Comparison of ENCODE assay signal across 24 cellular contexts in the genomic region with DNA sequence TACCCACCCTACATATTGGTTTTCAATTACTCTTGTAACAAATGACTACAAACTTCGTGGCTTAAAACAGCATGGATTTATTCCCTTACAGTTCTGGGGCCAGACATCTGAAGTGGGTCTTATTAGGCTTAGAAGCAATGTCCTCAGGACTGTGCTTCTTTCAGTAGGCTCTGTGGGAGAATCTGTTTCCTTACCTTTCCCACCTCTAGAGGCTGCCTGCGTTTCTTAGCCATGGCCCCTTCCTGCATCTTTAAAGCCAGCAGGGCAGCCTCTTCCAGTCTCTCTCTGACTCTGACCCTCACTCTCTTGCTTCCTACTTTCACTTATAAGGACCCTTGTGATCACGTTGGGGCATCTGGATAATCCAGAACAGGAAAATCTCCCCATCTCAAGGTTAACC.
"Had no signal": no experiment of that assay in that cellular context is flagged by ENCODE, and none has a peak within 500 bp of the region (broad histone marks: within the 10 kb centered on the region; RNA-seq: fewer than 3 reads in every experiment).

No MANE protein-coding gene starts in this region.

- H3K4me3 ChIP-seq: SJSA1, SK-N-MC had no signal

- H3K4me3 Mint-ChIP-seq: IgD-negative memory B cell had no signal

- H3K36me3 ChIP-seq: SJSA1 had no signal

- FAIRE-seq: HTR-8/SVneo, RCC 7860 had no signal

- DNase-seq: KBM-7, MV-4-11, NCI-H1048, NCI-H1105, NCI-H1417, NCI-H1436 treated with DMSO at 0.1 percent for 48 hours, NCI-H1694, NCI-H187 treated with DMSO at 0.1 percent for 48 hours, NCI-H2029 treated with DMSO at 0.1 percent for 48 hours, NCI-H2171, NCI-H226, NCI-H446, NCI-H524, NCI-H526 treated with DMSO at 0.1 percent for 48 hours, NCI-H774, Right ventricle myocardium superior, RPMI8226, SIG-M5 had no signal

- H3K9me3 ChIP-seq: SJSA1 had no signal

- H3K27ac Mint-ChIP-seq: IgD-negative memory B cell had no signal

- H3K9me3 Mint-ChIP-seq: IgD-negative memory B cell had no signal

- H3K27me3 ChIP-seq: SJSA1 had no signal

- H3K27ac ChIP-seq: HL-60, SJSA1, SK-N-MC had no signal

- H3K4me1 Mint-ChIP-seq: IgD-negative memory B cell had no signal
